Comparison of ENCODE assay signal across 8 cellular contexts in the genomic region with DNA sequence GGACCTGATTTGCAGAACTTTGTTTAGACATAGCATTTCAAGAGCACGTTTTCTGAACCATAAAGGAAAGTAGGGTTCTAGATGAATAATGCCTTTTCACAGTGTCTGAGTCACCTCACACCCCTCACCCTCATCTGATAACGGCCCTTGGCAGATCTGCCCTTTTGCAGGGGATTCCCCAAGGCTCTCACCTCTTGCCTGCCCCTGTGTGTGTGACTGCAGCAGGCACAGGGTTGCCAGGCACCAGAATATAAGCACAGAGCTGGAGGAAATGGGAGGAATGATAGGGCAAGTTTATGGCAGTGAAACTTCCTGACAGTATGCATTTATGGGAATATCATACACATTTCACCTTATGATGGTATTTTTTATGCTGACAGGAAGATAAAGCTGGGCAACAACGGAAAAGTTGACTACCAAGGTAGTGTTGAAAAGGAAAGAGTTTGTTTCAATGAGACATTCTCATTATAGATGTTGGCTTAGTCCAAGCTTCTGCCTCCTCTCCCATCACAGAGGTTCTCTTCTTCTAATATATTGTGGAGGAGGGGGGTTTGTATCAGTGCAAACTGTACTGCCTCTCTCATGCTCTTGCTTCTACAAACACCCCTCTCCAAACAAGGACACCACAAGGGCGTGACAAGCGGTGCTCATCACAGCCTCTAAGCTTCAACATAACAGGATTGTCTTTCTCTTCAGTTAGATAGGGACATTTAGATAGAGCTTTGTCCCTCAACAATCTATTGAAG.
A peak's percentile ranks its signal among the peaks of the same experiment; 100 is the strongest.
DNase-seq lines count a peak whose midpoint lies in the region; ATAC-seq lines count a peak whose summit lies in the region.

No MANE protein-coding gene starts in this region.

- peak; percentile 57 to 86 (median 68) for DNase-seq in T-helper 1 cell
- peak; percentile 68 for DNase-seq in activated naive CD8-positive, alpha-beta T cell treated with anti-CD3 and anti-CD28 coated beads, Interleukin-2, amount 50 U/mL, for 16 hours (ENCODE audit: low read depth, low spot score)
- DNase-seq in stimulated activated CD4-positive, alpha-beta T cell treated with anti-CD3 and anti-CD28 coated beads, Interleukin-1b, Interleukin-23, amount 100 ng/mL, for 4 hours (ENCODE audit: low read depth in 2 of 2), result peak; percentile 56 to 79
- no peak for DNase-seq in D341Med (ENCODE audit: low spot score)
- DNase-seq in SIG-M5 (lab: John Stamatoyannopoulos, UW), result no peak
- no peak for DNase-seq in putamen (ENCODE audit: low spot score)
- DNase-seq in Right ventricle myocardium inferior (ENCODE audit: missing footprints), result no peak

- intact Hi-C loops in Right ventricle myocardium inferior (cut with DNase I), result loop anchor here (10.0 kb wide), 1 partner anchor 453 kb away; no protein-coding TSS in a partner anchor

- peak; percentile 57 for ATAC-seq in GM21381 (IDR thresholded peaks at IDR 0.05; ENCODE audit: unreplicated experiment)
- ATAC-seq in Right ventricle myocardium inferior, result no peak

Comparison
In these comparisons a context has a peak if more than half of its experiments do, and no peak if none do; other contexts are left out.
1. DNase-seq: peak in T-helper 1 cell (5 of 5), activated naive CD8-positive, alpha-beta T cell treated with anti-CD3 and anti-CD28 coated beads, Interleukin-2, amount 50 U/mL, for 16 hours (single experiment) and stimulated activated CD4-positive, alpha-beta T cell treated with anti-CD3 and anti-CD28 coated beads, Interleukin-1b, Interleukin-23, amount 100 ng/mL, for 4 hours (2 of 2); none in D341Med (single experiment), SIG-M5 (single experiment), putamen (single experiment) and Right ventricle myocardium inferior (single experiment).